Comparison of ENCODE assay signal across 15 cellular contexts in the genomic region with DNA sequence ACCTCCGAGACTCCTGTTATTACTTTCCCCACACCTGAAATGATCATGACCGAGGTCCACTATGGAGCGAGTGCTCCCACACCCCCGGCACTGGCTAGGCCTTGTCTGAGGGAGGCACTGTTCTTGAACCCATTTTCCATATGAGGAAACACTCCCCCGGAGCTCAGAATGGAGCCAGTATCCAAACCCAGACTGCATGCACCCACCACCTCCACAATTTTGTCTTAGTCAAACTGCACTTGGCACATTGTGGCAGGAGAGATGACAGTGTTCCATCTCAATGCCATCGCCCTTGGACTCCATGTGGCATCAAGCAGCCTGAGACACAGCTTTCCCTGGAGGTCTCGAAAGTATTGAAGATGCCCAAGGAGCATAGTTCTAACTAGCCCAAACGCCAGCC.
DNase-seq lines count a peak whose midpoint lies in the region; ATAC-seq, FAIRE-seq and TF ChIP-seq lines count a peak whose summit lies in the region.
"Had no signal": no experiment of that assay in that cellular context is flagged by ENCODE, and none has a peak within 500 bp of the region (broad histone marks: within the 10 kb centered on the region; RNA-seq: fewer than 3 reads in every experiment).

No MANE protein-coding gene starts in this region.

- intact Hi-C loops in kidney (cut with DNase I): no loop called here
- intact Hi-C loops in spleen (cut with DNase I; ENCODE audit: low total_unique reads): no loop called here
- intact Hi-C loops in CD8-positive, alpha-beta T cell (cut with DNase I, micrococcal nuclease): no loop called here

- CTCF ChIA-PET in CD8-positive, alpha-beta T cell (lab: Charles Lee): no interaction called here

- POLR2A ChIA-PET in CD8-positive, alpha-beta T cell (lab: Charles Lee): no interaction called here

- DNase-seq in Ammon's horn (ENCODE audit: low spot score) (peak; percentile 58), kidney (peak; percentile 18), spleen (peak; percentile 21), Peyer's patch (no peak)
- DNase-seq in CD8-positive, alpha-beta T cell: no peak
- DNase-seq: BE2C; Calu3; CD4-positive, CD25-positive, alpha-beta regulatory T cell; DMS 273 treated with DMSO at 0.1 percent for 48 hours had no signal

- no peaks in the 10 kb centered on the region for H3K9me3 Mint-ChIP-seq in CD8-positive, alpha-beta T cell

- no peaks in the 10 kb centered on the region for H3K36me3 Mint-ChIP-seq in CD8-positive, alpha-beta T cell
- H3K36me3 Mint-ChIP-seq: CD4-positive, CD25-positive, alpha-beta regulatory T cell had no signal

- TF ChIP-seq POLR2A in spleen (IDR thresholded peaks at IDR 0.05) (no peak), Peyer's patch (IDR thresholded peaks at IDR 0.05) (no peak)

- peak overlapping the region in 4 of 11 experiments; percentile 5 to 51 (median 24); a peak in 4 of 22 replicates for H3K9ac ChIP-seq in BLaER1 treated with 17β-estradiol and CSF1 and Interleukin-3, amounts not matched to agents 10 nM and 100 nM
- H3K9ac ChIP-seq in kidney (ENCODE audit: low read length in 2 of 2): no peak overlapping the region

- H3K4me3 ChIP-seq in BLaER1 treated with 17β-estradiol and CSF1 and Interleukin-3, amounts not matched to agents 10 nM and 100 nM: no peak overlapping the region
- H3K4me3 ChIP-seq in kidney (ENCODE audit: low read length in 2 of 2): no peak overlapping the region
- H3K4me3 ChIP-seq in spleen: no peak overlapping the region
- no peak overlapping the region for H3K4me3 ChIP-seq in CD8-positive, alpha-beta T cell (ENCODE audit: low read depth, low read length)
- no peak overlapping the region for H3K4me3 ChIP-seq in Peyer's patch
- H3K4me3 ChIP-seq: GM23338, HAP-1 had no signal

- peaks cover 8 to 24% (median 14%) of the 10 kb centered on the region in 11 experiments for H3K9me3 ChIP-seq in BLaER1 treated with 17β-estradiol and CSF1 and Interleukin-3, amounts not matched to agents 10 nM and 100 nM (replicated peaks in 1 of 11)
- H3K9me3 ChIP-seq in kidney (ENCODE audit: control insufficient read depth in 1 of 2, low read length in 2 of 2) (peaks cover 0 to 11% of the 10 kb centered on the region in 2 donors), spleen (peaks cover 0 to 15% (median 8%) of the 10 kb centered on the region in 8 donors), Peyer's patch (no peaks in the 10 kb centered on the region)
- no peaks in the 10 kb centered on the region for H3K9me3 ChIP-seq in CD8-positive, alpha-beta T cell (ENCODE audit: low read length)
- H3K9me3 ChIP-seq: BE2C, HAP-1 had no signal

- H3K27me3 ChIP-seq in BLaER1 treated with 17β-estradiol and CSF1 and Interleukin-3, amounts not matched to agents 10 nM and 100 nM: peaks cover 0 to 11% (median 0%) of the 10 kb centered on the region in 11 experiments; a peak in 2 of 22 replicates
- H3K27me3 ChIP-seq in spleen (replicated peaks in 1 of 7): peaks cover 0 to 16% (median 0%) of the 10 kb centered on the region in 7 donors
- no peaks in the 10 kb centered on the region for H3K27me3 ChIP-seq in CD8-positive, alpha-beta T cell (ENCODE audit: insufficient read depth, low read length)
- H3K27me3 ChIP-seq in Peyer's patch: no peaks in the 10 kb centered on the region
- H3K27me3 ChIP-seq: BE2C had no signal

- H3K4me3 Mint-ChIP-seq in CD8-positive, alpha-beta T cell: no peak overlapping the region
- H3K4me3 Mint-ChIP-seq: CD4-positive, CD25-positive, alpha-beta regulatory T cell; GM23338 had no signal

- H3K27me3 Mint-ChIP-seq in CD8-positive, alpha-beta T cell (ENCODE audit: low read depth): peaks cover 5% of the 10 kb centered on the region

- peak overlapping the region in 2 of 11 experiments; percentile 17 to 24; a peak in 2 of 22 replicates for H3K27ac ChIP-seq in BLaER1 treated with 17β-estradiol and CSF1 and Interleukin-3, amounts not matched to agents 10 nM and 100 nM
- no peak overlapping the region for H3K27ac ChIP-seq in kidney (ENCODE audit: low read depth in 2 of 2, low read length in 2 of 2)
- H3K27ac ChIP-seq in spleen: no peak overlapping the region
- H3K27ac ChIP-seq in CD8-positive, alpha-beta T cell (ENCODE audit: low read depth, low read length): no peak overlapping the region
- no peak overlapping the region for H3K27ac ChIP-seq in Peyer's patch

- H4K20me1 ChIP-seq in BLaER1 treated with 17β-estradiol and CSF1 and Interleukin-3, amounts not matched to agents 10 nM and 100 nM: peaks cover 0 to 21% (median 0%) of the 10 kb centered on the region in 11 experiments; a peak in 2 of 22 replicates

- no peak for TF ChIP-seq CTCF in kidney (IDR thresholded peaks at IDR 0.05; ENCODE audit: borderline replicate concordance, extremely low read depth, insufficient read depth)
- no peak for TF ChIP-seq CTCF in spleen (IDR thresholded peaks at IDR 0.05 in 8 of 11, conservative IDR thresholded peaks at IDR 0.05 in 3 of 11)
- no peak for TF ChIP-seq CTCF in CD8-positive, alpha-beta T cell (IDR thresholded peaks at IDR 0.05)
- no peak for TF ChIP-seq CTCF in Peyer's patch (IDR thresholded peaks at IDR 0.05)

- no peaks in the 10 kb centered on the region for H3K36me3 ChIP-seq in BLaER1 treated with 17β-estradiol and CSF1 and Interleukin-3, amounts not matched to agents 10 nM and 100 nM
- H3K36me3 ChIP-seq in kidney (ENCODE audit: control insufficient read depth in 1 of 2, insufficient read depth in 2 of 2, low read length in 2 of 2): no peaks in the 10 kb centered on the region
- H3K36me3 ChIP-seq in spleen: no peaks in the 10 kb centered on the region
- H3K36me3 ChIP-seq in CD8-positive, alpha-beta T cell (ENCODE audit: insufficient read depth, low read length): no peaks in the 10 kb centered on the region
- no peaks in the 10 kb centered on the region for H3K36me3 ChIP-seq in Peyer's patch
- H3K36me3 ChIP-seq: BE2C, HAP-1 had no signal

- 86 to 96% (median 91%) methylated on average over 7 to 8 of the region's 8 CpGs for WGBS in spleen, 5 donors

- peaks cover 29 to 87% (median 86%) of the 10 kb centered on the region in 10 experiments for H3K4me1 ChIP-seq in BLaER1 treated with 17β-estradiol and CSF1 and Interleukin-3, amounts not matched to agents 10 nM and 100 nM
- H3K4me1 ChIP-seq in kidney (ENCODE audit: control insufficient read depth in 1 of 2, insufficient read depth in 1 of 2, low read depth in 1 of 2, low read length in 2 of 2): peaks cover 4 to 9% of the 10 kb centered on the region in 2 donors
- peaks cover 0 to 33% (median 15%) of the 10 kb centered on the region in 6 donors for H3K4me1 ChIP-seq in spleen
- peaks cover 10% of the 10 kb centered on the region for H3K4me1 ChIP-seq in CD8-positive, alpha-beta T cell (ENCODE audit: insufficient read depth, low read length)
- no peaks in the 10 kb centered on the region for H3K4me1 ChIP-seq in Peyer's patch
- H3K4me1 ChIP-seq: BE2C, HAP-1 had no signal

- no peak overlapping the region for H3K27ac Mint-ChIP-seq in CD8-positive, alpha-beta T cell
- H3K27ac Mint-ChIP-seq: GM23338 had no signal

- ATAC-seq in CD8-positive, alpha-beta T cell: no peak
- no peak for ATAC-seq in GM19397 (IDR thresholded peaks at IDR 0.05; ENCODE audit: unreplicated experiment)
- ATAC-seq: GM23338 had no signal

- peaks cover 9% of the 10 kb centered on the region for H3K4me1 Mint-ChIP-seq in CD8-positive, alpha-beta T cell (ENCODE audit: low read depth)

- peak overlapping the region; percentile 42 to 84 (median 72) for H3K4me2 ChIP-seq in BLaER1 treated with 17β-estradiol and CSF1 and Interleukin-3, amounts not matched to agents 10 nM and 100 nM
- H3K4me2 ChIP-seq: GM23338 had no signal

- no peak for FAIRE-seq in kidney (lab: Jason Lieb, UNC)
- FAIRE-seq: A204.1, HTR-8/SVneo had no signal

Comparison
In these comparisons a context has a peak if more than half of its experiments do, and no peak if none do; other contexts are left out.
1. DNase-seq: peak in Ammon's horn (single experiment), kidney (single experiment) and spleen (single experiment); none in CD8-positive, alpha-beta T cell (0 of 7) and Peyer's patch (0 of 3).